ENCODE assay signal across 8 cellular contexts in the genomic region with DNA sequence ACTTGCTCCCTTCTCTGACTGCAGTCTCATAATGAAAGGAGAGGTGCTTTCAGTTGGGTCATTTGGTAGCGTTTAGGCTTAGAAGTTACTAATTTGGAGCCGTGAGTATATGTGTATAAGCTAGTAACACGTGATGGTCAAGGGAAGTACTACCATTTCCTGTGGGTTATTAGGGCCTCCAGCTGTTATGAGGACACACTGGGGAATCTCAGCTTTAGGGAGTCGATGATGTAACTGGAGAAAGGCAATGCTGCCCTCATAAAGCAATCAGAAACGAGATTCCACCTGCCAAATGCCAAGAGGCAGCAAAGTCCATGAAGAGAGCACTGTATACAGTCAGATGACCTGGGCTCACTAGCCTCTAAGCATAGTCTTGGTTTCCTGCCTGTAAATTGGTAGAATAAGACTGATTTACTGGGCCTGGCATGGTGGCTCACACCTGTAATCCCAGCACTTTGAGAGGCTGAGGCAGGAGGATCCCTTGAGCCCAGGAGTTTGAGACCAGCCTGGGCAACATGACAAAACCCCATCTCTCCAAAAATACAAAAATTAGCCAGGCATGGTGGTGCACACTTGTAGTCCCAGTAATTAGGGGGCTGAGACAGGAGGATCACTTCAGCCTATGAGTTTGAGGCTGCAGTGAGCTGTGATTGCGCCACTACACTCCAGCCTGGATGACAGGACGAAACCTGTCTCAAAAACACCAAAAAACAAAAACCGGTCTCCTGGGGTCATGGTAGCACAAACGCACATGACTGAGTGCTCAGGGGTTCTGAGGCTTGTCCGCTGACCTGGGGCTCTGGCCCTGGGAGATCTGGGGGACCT. TPM values are rescaled to one million over a fixed set of nuclear protein-coding genes. Genes with fewer than 3 reads are reported as not detected.
A peak's percentile ranks its signal among the peaks of the same experiment; 100 is the strongest.
DNase-seq lines count a peak whose midpoint lies in the region; ATAC-seq, FAIRE-seq and TF ChIP-seq lines count a peak whose summit lies in the region.

No MANE protein-coding gene starts in this region.

- TF ChIP-seq CTCF in choroid plexus epithelial cell (conservative IDR thresholded peaks at IDR 0.05; ENCODE audit: low read depth, low read length): no peak
- TF ChIP-seq CTCF in osteoblast (IDR thresholded peaks at IDR 0.05; ENCODE audit: extremely low read depth, low read depth, low read length): no peak

- H3K79me2 ChIP-seq in osteoblast (ENCODE audit: insufficient read depth, low read length): no peaks in the 10 kb centered on the region

- ATAC-seq in GM18502 (IDR thresholded peaks at IDR 0.05; ENCODE audit: poor library complexity, unreplicated experiment) (peak; percentile 80), HG02798 (IDR thresholded peaks at IDR 0.05; ENCODE audit: poor library complexity, unreplicated experiment) (peak; percentile 74)

- H3K4me1 ChIP-seq in osteoblast (ENCODE audit: insufficient read depth, low read length) (peaks cover 61% of the 10 kb centered on the region), HAP-1 (no peaks in the 10 kb centered on the region)

- in situ Hi-C loops in HAP-1 (cut with MboI; ENCODE audit: low sequenced_read_pairs): loop anchor here (5.0 kb wide), 1 partner anchor 71 kb away; a partner anchor contains a TSS

- H3K36me3 ChIP-seq in osteoblast (ENCODE audit: insufficient read depth, low read length) (peaks cover 31% of the 10 kb centered on the region), HAP-1 (replicated peaks) (peaks cover 32% of the 10 kb centered on the region)

- no peaks in the 10 kb centered on the region for H4K20me1 ChIP-seq in osteoblast (ENCODE audit: insufficient read depth, low read length)

- no peaks in the 10 kb centered on the region for H3K9me3 ChIP-seq in osteoblast (ENCODE audit: low read depth, low read length)
- H3K9me3 ChIP-seq in HAP-1: no peaks in the 10 kb centered on the region

- no peaks in the 10 kb centered on the region for H3K27me3 ChIP-seq in osteoblast (ENCODE audit: insufficient read depth, low read length)
- H3K27me3 ChIP-seq in HAP-1 (ENCODE audit: low read depth): no peaks in the 10 kb centered on the region

- no peak overlapping the region for H3K4me3 ChIP-seq in choroid plexus epithelial cell (ENCODE audit: low read depth, low read length)
- no peak overlapping the region for H3K4me3 ChIP-seq in osteoblast (ENCODE audit: insufficient read depth, low read length)
- no peak overlapping the region for H3K4me3 ChIP-seq in HAP-1

- peak overlapping the region; percentile 87 for H3K27ac ChIP-seq in osteoblast (ENCODE audit: low read depth, low read length)

- FAIRE-seq in frontal cortex (lab: Jason Lieb, UNC): no peak

- peak overlapping the region; percentile 53 for H3K4me2 ChIP-seq in osteoblast (ENCODE audit: insufficient read depth, low read length)

- H2AFZ ChIP-seq in osteoblast (ENCODE audit: low read length): no peak overlapping the region

- DNase-seq in AG08395 (ENCODE audit: low spot score) (peak; percentile 69), NCI-H226 (peak; percentile 88), choroid plexus epithelial cell (ENCODE audit: low read depth) (peak; percentile 87), osteoblast (ENCODE audit: insufficient read length, low spot score, missing footprints) (peak; percentile 61), frontal cortex (ENCODE audit: low spot score in 2 of 2) (no peak), HAP-1 (ENCODE audit: low spot score in 2 of 2) (no peak)

RNA-seq across cellular contexts. Expression of a gene that starts 53.0 kb away (rescaled TPM):
- total RNA-seq in osteoblast (123 and 142 TPM in 2 replicates), frontal cortex (71.3 TPM)

RNA-seq across cellular contexts. Expression of a gene that starts 53.3 kb away (rescaled TPM):
- total RNA-seq in osteoblast: 51.3 and 61.5 TPM in 2 replicates
- total RNA-seq in frontal cortex: 45.7 TPM

Comparison
In these comparisons a context has a peak if more than half of its experiments do, and no peak if none do; other contexts are left out.
1. DNase-seq: peak in AG08395 (single experiment), NCI-H226 (single experiment), choroid plexus epithelial cell (single experiment) and osteoblast (single experiment); none in frontal cortex (0 of 2) and HAP-1 (0 of 2).